1 cellular context compared by ENCODE assay signal in genomic region chr6:155093430-155093829, GRCh38.
TF ChIP-seq lines count a peak whose summit lies in the region.

No MANE protein-coding gene starts in this region.

TF ChIP-seq in H1, 55 proteins besides CTCF, POLR2A, EP300 and RAD21 (continued from another document):
- no peak for TF ChIP-seq TAF1 (IDR thresholded peaks at IDR 0.05; ENCODE audit: low read depth, low read length)
